20 cellular contexts compared by ENCODE assay signal in the genomic region with DNA sequence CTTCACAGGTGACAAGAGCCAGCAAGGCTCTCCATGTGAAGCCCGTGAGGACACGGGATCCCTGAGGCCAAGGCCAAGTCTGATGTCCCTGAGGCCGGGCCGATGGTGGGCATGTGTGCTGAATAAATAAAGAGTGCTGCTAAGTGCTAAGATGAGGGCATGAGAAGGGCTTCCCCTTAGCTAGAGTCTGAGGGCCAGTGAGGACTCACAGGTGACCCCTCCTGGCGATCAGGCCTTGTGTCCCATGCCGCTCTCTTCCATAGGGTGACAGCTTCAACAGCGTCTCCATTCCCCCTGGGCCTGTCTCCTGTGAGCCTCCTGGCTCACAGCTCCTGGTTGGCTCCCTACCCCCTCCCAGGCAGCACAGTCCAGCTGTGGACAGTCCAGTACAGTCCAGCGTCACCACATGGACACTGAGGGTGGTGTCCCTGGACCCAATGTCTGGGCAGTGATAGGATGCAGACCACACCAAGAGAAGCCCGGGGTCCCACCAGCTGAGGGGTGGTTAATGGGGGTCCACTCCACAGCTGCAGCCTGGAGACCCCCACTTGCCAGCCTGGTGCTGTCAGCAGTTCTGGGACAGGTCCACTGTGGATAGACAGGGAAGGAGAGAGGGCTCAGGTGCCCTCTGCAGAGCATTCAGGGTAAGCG.
DNase-seq lines count a peak whose midpoint lies in the region; ATAC-seq and TF ChIP-seq lines count a peak whose summit lies in the region.
"Had no signal": no experiment of that assay in that cellular context is flagged by ENCODE, and none has a peak within 500 bp of the region (broad histone marks: within the 10 kb centered on the region; RNA-seq: fewer than 3 reads in every experiment).

No MANE protein-coding gene starts in this region.

- intact Hi-C loops in esophagus muscularis mucosa (cut with DNase I), result no loop called here

- H3K36me3 Mint-ChIP-seq in WTC11 (no peaks in the 10 kb centered on the region), osteocyte (ENCODE audit: unreplicated experiment) (no peaks in the 10 kb centered on the region)
- H3K36me3 Mint-ChIP-seq: CD8-positive, alpha-beta memory T cell had no signal

- ATAC-seq in WTC11, result peak; percentile 68
- ATAC-seq: Panc1 had no signal

- H3K27me3 ChIP-seq in esophagus muscularis mucosa, result no peaks in the 10 kb centered on the region
- no peaks in the 10 kb centered on the region for H3K27me3 ChIP-seq in GM23248 (replicated peaks; ENCODE audit: insufficient read depth)

- H3K4me1 Mint-ChIP-seq in WTC11, result no peaks in the 10 kb centered on the region
- H3K4me1 Mint-ChIP-seq in osteocyte (ENCODE audit: unreplicated experiment), result no peaks in the 10 kb centered on the region
- H3K4me1 Mint-ChIP-seq: B cell; CD8-positive, alpha-beta memory T cell had no signal

- TF ChIP-seq CTCF in WTC11 (IDR thresholded peaks at IDR 0.05), result no peak
- no peak for TF ChIP-seq CTCF in esophagus muscularis mucosa (IDR thresholded peaks at IDR 0.05)
- TF ChIP-seq CTCF in osteocyte (IDR thresholded peaks at IDR 0.05), result no peak

- WGBS in esophagus muscularis mucosa, result 86% methylated on average over 8 of the region's 10 CpGs
- WGBS in GM23248 (ENCODE audit: low coverage in 1 of 2, low lambda C conversion rate in 2 of 2, missing lambda C conversion rate in 2 of 2), 2 experiments, result 47 to 55% methylated on average over 10 of the region's 10 CpGs

- no peak for TF ChIP-seq POLR2A in esophagus muscularis mucosa (IDR thresholded peaks at IDR 0.05; ENCODE audit: low read depth)

- no peaks in the 10 kb centered on the region for H4K20me1 ChIP-seq in GM23248 (ENCODE audit: insufficient read depth)

- H3K9ac ChIP-seq in GM23248, result no peak overlapping the region

- no peak overlapping the region for H2AFZ ChIP-seq in GM23248

- no peaks in the 10 kb centered on the region for H3K9me2 ChIP-seq in GM23248 (ENCODE audit: insufficient read depth)

- DNase-seq in ELF-1 (ENCODE audit: low read depth, low spot score) (peak; percentile 29), WTC11 (ENCODE audit: low spot score) (no peak), esophagus muscularis mucosa (ENCODE audit: extremely low spot score) (peak; percentile 77), osteocyte (ENCODE audit: extremely low spot score, unreplicated experiment) (peak; percentile 72), foreskin melanocyte (no peak), GM23248 (no peak), C1 segment of cervical spinal cord (lab: John Stamatoyannopoulos, UW) (no peak)
- DNase-seq in stimulated activated naive CD4-positive, alpha-beta T cell (lab: John Stamatoyannopoulos, UW), result no peak
- DNase-seq: ACHN; CD8-positive, alpha-beta memory T cell; DMS 273 treated with DMSO at 0.1 percent for 48 hours; Karpas-422; MM.1S; NCI-H1105; NCI-H187 treated with DMSO at 0.1 percent for 48 hours; NCI-H2171; SHP77 had no signal

- H3K4me3 Mint-ChIP-seq in WTC11 (no peak overlapping the region), osteocyte (ENCODE audit: unreplicated experiment) (no peak overlapping the region)
- H3K4me3 Mint-ChIP-seq: B cell; CD8-positive, alpha-beta memory T cell had no signal

- H3K27ac Mint-ChIP-seq in WTC11 (no peak overlapping the region), osteocyte (ENCODE audit: unreplicated experiment) (no peak overlapping the region)
- H3K27ac Mint-ChIP-seq: B cell; CD8-positive, alpha-beta memory T cell had no signal

- in situ Hi-C loops in GM23248 (cut with MboI), result no loop called here

- H3K4me3 ChIP-seq in esophagus muscularis mucosa, result no peak overlapping the region
- no peak overlapping the region for H3K4me3 ChIP-seq in GM23248
- H3K4me3 ChIP-seq: HAP-1 had no signal

- H3K9me3 Mint-ChIP-seq in WTC11 (peaks cover 16% of the 10 kb centered on the region), osteocyte (ENCODE audit: unreplicated experiment) (peaks cover 32% of the 10 kb centered on the region)

- no peaks in the 10 kb centered on the region for H3K79me2 ChIP-seq in GM23248 (ENCODE audit: insufficient read depth)

- POLR2A ChIA-PET in WTC11 (lab: Charles Lee), result no interaction called here

- no peak for TF ChIP-seq EP300 in esophagus muscularis mucosa (IDR thresholded peaks at IDR 0.05)

- no peak overlapping the region for H3K27ac ChIP-seq in esophagus muscularis mucosa (replicated peaks in 1 of 4)
- no peak overlapping the region for H3K27ac ChIP-seq in GM23248

- H3K4me2 ChIP-seq in GM23248 (ENCODE audit: unreplicated experiment), result no peak overlapping the region

- H3K27me3 Mint-ChIP-seq in WTC11 (ENCODE audit: low read depth) (no peaks in the 10 kb centered on the region), osteocyte (ENCODE audit: unreplicated experiment) (no peaks in the 10 kb centered on the region)

- H3K9me3 ChIP-seq in esophagus muscularis mucosa (peaks cover 0 to 21% (median 0%) of the 10 kb centered on the region in 4 donors), GM23248 (ENCODE audit: low read depth) (no peaks in the 10 kb centered on the region)
- H3K9me3 ChIP-seq: HAP-1 had no signal

- H3K4me1 ChIP-seq in esophagus muscularis mucosa, result no peaks in the 10 kb centered on the region
- H3K4me1 ChIP-seq in GM23248 (ENCODE audit: insufficient read depth), result no peaks in the 10 kb centered on the region
- H3K4me1 ChIP-seq: HAP-1 had no signal

- H3K36me3 ChIP-seq in esophagus muscularis mucosa, result no peaks in the 10 kb centered on the region
- no peaks in the 10 kb centered on the region for H3K36me3 ChIP-seq in GM23248 (ENCODE audit: low read depth)
- H3K36me3 ChIP-seq: HAP-1 had no signal

- H3F3A ChIP-seq in GM23248 (ENCODE audit: insufficient read depth), result no peaks in the 10 kb centered on the region

- CTCF ChIA-PET in WTC11 (lab: Charles Lee), result interaction anchor here (1.0 to 1.3 kb wide), 5 partner anchors 11 to 233 kb away, joined by 3 to 9 read pairs (median 5); no protein-coding TSS in a partner anchor

TF ChIP-seq in WTC11, 78 proteins besides CTCF, POLR2A, EP300 and RAD21:
- TF ChIP-seq OVOL2 (CRISPR knock-in tag; IDR thresholded peaks at IDR 0.05; ENCODE audit: borderline replicate concordance) (no peak), E2F5 (CRISPR knock-in tag; IDR thresholded peaks at IDR 0.05) (no peak), HMGA2 (CRISPR knock-in tag; IDR thresholded peaks at IDR 0.05) (no peak), CBFB (CRISPR knock-in tag; IDR thresholded peaks at IDR 0.05; ENCODE audit: low read depth) (no peak), FOXK1 (CRISPR knock-in tag; IDR thresholded peaks at IDR 0.05) (no peak)

Comparison
In these comparisons a context has a peak if more than half of its experiments do, and no peak if none do; other contexts are left out.
1. DNase-seq: peak in ELF-1 (single experiment), esophagus muscularis mucosa (single experiment) and osteocyte (single experiment); none in WTC11 (single experiment), foreskin melanocyte (single experiment), GM23248 (single experiment), C1 segment of cervical spinal cord (0 of 14) and stimulated activated naive CD4-positive, alpha-beta T cell (0 of 6).